In genomic region chr4:89439533-89439932, GRCh38 we compare ENCODE assay signal across 1 cellular context.
TF ChIP-seq lines count a peak whose summit lies in the region.

No MANE protein-coding gene starts in this region.

TF ChIP-seq in H1, 55 proteins besides CTCF, POLR2A, EP300 and RAD21 (continued from another document):
- TF ChIP-seq CHD7 (IDR thresholded peaks at IDR 0.05; ENCODE audit: insufficient replicate concordance, low read length) (no peak), HDAC2 (IDR thresholded peaks at IDR 0.05; ENCODE audit: borderline replicate concordance in 1 of 2, low read depth in 2 of 2, low read length in 2 of 2) (no peak), SAP30 (IDR thresholded peaks at IDR 0.05; ENCODE audit: insufficient read depth, insufficient replicate concordance, low read length) (no peak), SP4 (IDR thresholded peaks at IDR 0.05; ENCODE audit: low read length) (no peak), YY1 (IDR thresholded peaks at IDR 0.05; ENCODE audit: low read depth, low read length) (no peak), KDM1A (IDR thresholded peaks at IDR 0.05; ENCODE audit: borderline replicate concordance, low read length) (no peak), CHD1 (IDR thresholded peaks at IDR 0.05; ENCODE audit: low read depth, low read length) (no peak), POU5F1 (IDR thresholded peaks at IDR 0.05; ENCODE audit: low read depth, low read length) (no peak), CREB1 (IDR thresholded peaks at IDR 0.05) (no peak)
TF ChIP-seq in H1: peak in this region for 0.
